ENCODE assay signal across 1 cellular context in genomic region chr21:44959376-44960091, GRCh38.
TF ChIP-seq lines count a peak whose summit lies in the region.

No MANE protein-coding gene starts in this region.

TF ChIP-seq in SK-N-SH treated with all-trans-retinoic acid at 6 μM for 48 hours, 23 proteins besides CTCF, POLR2A, EP300 and RAD21 (continued from another document):
- TF ChIP-seq TSHZ2 (CRISPR knock-in tag; IDR thresholded peaks at IDR 0.05), result no peak
- no peak for TF ChIP-seq RARB (CRISPR knock-in tag; IDR thresholded peaks at IDR 0.05)
- no peak for TF ChIP-seq TOX (CRISPR knock-in tag; IDR thresholded peaks at IDR 0.05; ENCODE audit: borderline replicate concordance)
- TF ChIP-seq PATZ1 (CRISPR knock-in tag; IDR thresholded peaks at IDR 0.05; ENCODE audit: borderline replicate concordance), result no peak
- no peak for TF ChIP-seq BACH2 (CRISPR knock-in tag; IDR thresholded peaks at IDR 0.05; ENCODE audit: borderline replicate concordance)
- no peak for TF ChIP-seq OSR1 (CRISPR knock-in tag; IDR thresholded peaks at IDR 0.05)
